In the genomic region with DNA sequence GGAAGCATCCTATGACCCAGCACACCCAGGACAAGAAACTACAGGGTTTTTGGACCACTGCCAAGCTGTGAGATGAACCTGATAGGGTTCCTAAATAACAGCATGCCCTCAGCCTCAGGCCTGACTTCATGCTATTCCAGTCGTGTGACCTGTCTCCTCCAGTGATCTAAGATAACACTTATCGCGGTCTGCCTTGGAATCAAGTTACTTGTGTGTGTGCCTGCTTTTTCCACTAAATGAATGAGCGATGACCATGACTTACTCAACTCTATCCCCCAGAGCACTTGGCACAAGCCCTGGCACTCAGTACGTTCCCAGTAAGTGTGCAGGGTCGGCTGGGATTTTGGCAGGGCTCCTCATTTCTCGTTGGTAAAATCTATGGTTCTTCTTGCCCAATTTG, we compare ENCODE assay signal across 14 cellular contexts.
A peak's percentile ranks its signal among the peaks of the same experiment; 100 is the strongest.
DNase-seq lines count a peak whose midpoint lies in the region; ATAC-seq and TF ChIP-seq lines count a peak whose summit lies in the region.
"Had no signal": no experiment of that assay in that cellular context is flagged by ENCODE, and none has a peak within 500 bp of the region (broad histone marks: within the 10 kb centered on the region; RNA-seq: fewer than 3 reads in every experiment).

No MANE protein-coding gene starts in this region.

- no peak overlapping the region for H3K27ac ChIP-seq in prostate gland
- H3K27ac ChIP-seq in tibial artery, result no peak overlapping the region
- H3K27ac ChIP-seq: esophagus squamous epithelium had no signal

- WGBS in prostate gland, result 29% methylated on average over 7 of the region's 7 CpGs

- no peak for TF ChIP-seq CTCF in epithelial cell of esophagus (IDR thresholded peaks at IDR 0.05; ENCODE audit: insufficient read depth, low read depth, low read length, missing control alignments)
- TF ChIP-seq CTCF in prostate gland (IDR thresholded peaks at IDR 0.05), result no peak
- no peak for TF ChIP-seq CTCF in tibial artery (IDR thresholded peaks at IDR 0.05)

- no peak for TF ChIP-seq POLR2A in prostate gland (IDR thresholded peaks at IDR 0.05)

- DNase-seq in NCI-H1105 (lab: John Stamatoyannopoulos, UW) (peak; percentile 7), NCI-H1105 treated with DMSO at 0.1 percent for 48 hours (lab: John Stamatoyannopoulos, UW) (no peak), NCI-H226 (peak; percentile 81), epithelial cell of esophagus (ENCODE audit: low read depth) (peak; percentile 67), prostate gland (ENCODE audit: low spot score) (peak; percentile 27), tibial artery (no peak)
- DNase-seq: 8988T; activated T-cell treated with anti-CD3 and anti-CD28 coated beads, Interleukin-2, amount 50 U/mL, for 4 hours; esophagus squamous epithelium; kidney glomerular epithelial cell; NCI-H2107; stimulated activated naive CD8-positive, alpha-beta T cell treated with anti-CD3 and anti-CD28 coated beads, Interleukin-15, Interleukin-2, amounts not matched to agents 100 U/mL and 50 U/mL, for 24 hours had no signal

- no peak for ATAC-seq in activated CD4-positive, CD25-positive, alpha-beta regulatory T cell treated with anti-CD3 and anti-CD28 coated beads, Interleukin-2, amount 50 U/mL, for 24 hours
- ATAC-seq in HG02852 (IDR thresholded peaks at IDR 0.05; ENCODE audit: unreplicated experiment), result no peak
- ATAC-seq: activated T-cell treated with anti-CD3 and anti-CD28 coated beads, Interleukin-2, amount 50 U/mL, for 4 hours; stimulated activated naive CD8-positive, alpha-beta T cell treated with anti-CD3 and anti-CD28 coated beads, Interleukin-15, Interleukin-2, amounts not matched to agents 100 U/mL and 50 U/mL, for 24 hours had no signal

- no peaks in the 10 kb centered on the region for H3K9me3 ChIP-seq in prostate gland
- no peaks in the 10 kb centered on the region for H3K9me3 ChIP-seq in tibial artery
- H3K9me3 ChIP-seq: esophagus squamous epithelium had no signal

- H3K4me3 ChIP-seq in epithelial cell of esophagus (ENCODE audit: low read length), result no peak overlapping the region
- no peak overlapping the region for H3K4me3 ChIP-seq in prostate gland
- H3K4me3 ChIP-seq in tibial artery, result no peak overlapping the region
- H3K4me3 ChIP-seq: esophagus squamous epithelium had no signal

- intact Hi-C loops in prostate gland (cut with DNase I) (no loop called here), tibial artery (cut with DNase I; ENCODE audit: low total_unique reads) (no loop called here)

- H3K36me3 ChIP-seq in prostate gland (no peaks in the 10 kb centered on the region), tibial artery (no peaks in the 10 kb centered on the region)
- H3K36me3 ChIP-seq: esophagus squamous epithelium had no signal

- H3K4me1 ChIP-seq in prostate gland (replicated peaks) (no peaks in the 10 kb centered on the region), tibial artery (peaks cover 0 to 33% (median 8%) of the 10 kb centered on the region in 4 donors)

- H3K27me3 ChIP-seq in prostate gland (replicated peaks; ENCODE audit: insufficient read depth) (no peaks in the 10 kb centered on the region), tibial artery (no peaks in the 10 kb centered on the region)
- H3K27me3 ChIP-seq: esophagus squamous epithelium had no signal

Comparison
In these comparisons a context has a peak if more than half of its experiments do, and no peak if none do; other contexts are left out.
1. DNase-seq: peak in NCI-H1105 (single experiment), NCI-H226 (single experiment), epithelial cell of esophagus (single experiment) and prostate gland (single experiment); none in NCI-H1105 treated with DMSO at 0.1 percent for 48 hours (single experiment) and tibial artery (0 of 2).